Comparison of ENCODE assay signal across 1 cellular context in genomic region chr5:102296229-102296817, GRCh38.
TF ChIP-seq lines count a peak whose summit lies in the region.

Gene SLCO4C1, minus strand, starts transcription at chr5:102296284. Its CDS starts 22 bp downstream, at chr5:102296262.

TF ChIP-seq in HepG2, 621 proteins besides CTCF, POLR2A, EP300 and RAD21 (continued from another document and continues in another):
- TF ChIP-seq ZNF574 (CRISPR knock-in tag; IDR thresholded peaks at IDR 0.05) (peak; percentile 96), TFE3 (CRISPR knock-in tag; IDR thresholded peaks at IDR 0.05) (peak; percentile 26; the same call in 1 of the 2 replicates), TBX2 (CRISPR knock-in tag; IDR thresholded peaks at IDR 0.05; ENCODE audit: borderline replicate concordance) (peak; percentile 89), MLXIP (CRISPR knock-in tag; IDR thresholded peaks at IDR 0.05; ENCODE audit: borderline replicate concordance) (no peak), CCAR2 (optimal IDR thresholded peaks at IDR 0.05; ENCODE audit: low read depth, low read length) (no peak), PRDM10 (CRISPR knock-in tag; IDR thresholded peaks at IDR 0.05; ENCODE audit: low read depth) (peak; percentile 17; the same call in 1 of the 2 replicates), BCLAF1 (IDR thresholded peaks at IDR 0.05) (no peak), CERS6 (CRISPR knock-in tag; IDR thresholded peaks at IDR 0.05) (no peak), KMT2A (CRISPR knock-in tag; IDR thresholded peaks at IDR 0.05) (peak; percentile 88), ZNF703 (CRISPR knock-in tag; IDR thresholded peaks at IDR 0.05; ENCODE audit: borderline replicate concordance) (no peak), JUNB (CRISPR knock-in tag; IDR thresholded peaks at IDR 0.05; ENCODE audit: borderline replicate concordance) (no peak), TEF (CRISPR knock-in tag; IDR thresholded peaks at IDR 0.05) (no peak), ZNF143 (CRISPR knock-in tag; IDR thresholded peaks at IDR 0.05) (0 out of 2 replicates have a peak, but pooled peaks have one; percentile 17), STAT5B (CRISPR knock-in tag; IDR thresholded peaks at IDR 0.05) (no peak), HNF4A (CRISPR knock-in tag; IDR thresholded peaks at IDR 0.05) (peak; percentile 58), ZNF556 (CRISPR knock-in tag; IDR thresholded peaks at IDR 0.05; ENCODE audit: borderline replicate concordance) (peak; percentile 77; the same call in 1 of the 2 replicates), HMG20B (CRISPR knock-in tag; conservative IDR thresholded peaks at IDR 0.05) (no peak), SOX13 (IDR thresholded peaks at IDR 0.05) (no peak), SOX13 (CRISPR knock-in tag; conservative IDR thresholded peaks at IDR 0.05 in 1 of 2, IDR thresholded peaks at IDR 0.05 in 1 of 2) (peak in 1 of 2 experiments; percentile 44; a peak in 1 of 4 replicates), GZF1 (CRISPR knock-in tag; IDR thresholded peaks at IDR 0.05) (peak; percentile 35; the same call in 1 of the 2 replicates), KLF11 (CRISPR knock-in tag; IDR thresholded peaks at IDR 0.05) (peak; percentile 43; the same call in 1 of the 2 replicates), MYNN (CRISPR knock-in tag; IDR thresholded peaks at IDR 0.05; ENCODE audit: low read depth) (no peak), HMG20A (CRISPR knock-in tag; IDR thresholded peaks at IDR 0.05; ENCODE audit: borderline replicate concordance) (peak; percentile 35; the same call in 1 of the 2 replicates), ARID3A (IDR thresholded peaks at IDR 0.05; ENCODE audit: low read depth, low read length) (no peak), ZHX2 (IDR thresholded peaks at IDR 0.05; ENCODE audit: low read depth) (peak; percentile 45; the same call in 1 of the 2 replicates), ZHX2 (CRISPR knock-in tag; IDR thresholded peaks at IDR 0.05; ENCODE audit: borderline replicate concordance) (0 out of 2 replicates have a peak, but pooled peaks have one; percentile 40)
